21 cellular contexts compared by ENCODE assay signal in the genomic region with DNA sequence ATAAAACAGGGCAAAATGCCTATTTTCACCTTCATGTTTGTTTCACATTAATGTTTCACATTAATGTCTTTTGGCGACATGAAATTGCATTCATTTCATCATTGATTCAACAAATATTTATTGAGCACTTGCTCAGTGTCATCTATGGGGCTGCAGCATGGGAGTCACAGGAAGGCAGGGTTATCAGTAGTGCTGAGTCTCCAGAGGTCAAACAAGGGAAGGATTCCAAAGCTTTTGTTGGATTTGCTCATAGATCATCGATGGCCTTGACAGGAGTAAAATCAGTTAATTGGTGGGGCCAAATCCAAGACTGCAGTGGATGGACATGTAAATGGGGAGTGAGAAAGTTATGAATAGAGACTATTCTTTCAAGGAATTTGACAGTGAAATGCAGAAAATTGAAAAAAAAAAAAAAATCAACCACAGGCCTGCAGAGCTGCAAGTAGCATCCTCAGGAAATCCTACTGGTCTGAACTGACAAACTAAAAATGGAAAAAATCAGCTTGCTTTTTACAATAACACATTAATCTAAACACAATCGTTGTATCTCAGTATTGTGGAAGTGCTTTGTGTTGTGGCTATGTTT.
"Had no signal": no experiment of that assay in that cellular context is flagged by ENCODE, and none has a peak within 500 bp of the region (broad histone marks: within the 10 kb centered on the region; RNA-seq: fewer than 3 reads in every experiment).

No MANE protein-coding gene starts in this region.

- H3K4me1 ChIP-seq: SJSA1 had no signal

- H3K27me3 ChIP-seq: MG63, SJSA1 had no signal

- DNase-seq: IMR-90, Karpas-422, KG1, MG63, NCI-H1092, NCI-H1436, NCI-H187, NCI-H2029, NCI-H2081 treated with DMSO at 0.1 percent for 48 hours, NCI-H2171, NCI-H226, NCI-H446, NCI-H510A, NCI-H524 treated with DMSO at 0.1 percent for 48 hours, NCI-H69, NCI-H774, Right ventricle myocardium superior, RPMI8226, SIG-M5 had no signal

- H3K4me3 ChIP-seq: MG63, SJSA1, SK-N-MC had no signal

- H3K36me3 ChIP-seq: MG63, SJSA1 had no signal

- H3K9me3 ChIP-seq: MG63 had no signal

- H3K27ac ChIP-seq: SJSA1, SK-N-MC had no signal
